In the genomic region with DNA sequence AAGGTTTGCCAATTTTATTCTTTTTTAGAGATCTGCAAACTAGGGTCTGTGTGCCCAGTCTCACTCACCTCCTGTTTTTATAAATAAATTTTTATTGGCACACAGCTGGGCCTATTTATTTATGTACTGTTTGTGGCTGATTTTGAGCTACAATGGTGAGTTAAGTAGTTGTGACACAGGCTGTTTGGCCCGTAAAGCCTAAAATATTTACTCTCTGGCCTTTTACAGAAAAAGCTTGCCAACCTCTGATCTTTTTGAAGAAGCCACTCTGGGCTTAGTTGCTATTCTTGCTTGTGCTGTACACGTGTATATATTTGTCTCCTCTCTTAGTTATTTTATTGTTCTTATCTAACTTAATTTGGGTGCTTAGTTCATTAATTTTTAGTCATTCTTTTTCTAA, we compare ENCODE assay signal across 27 cellular contexts. TPM values are rescaled to one million over a fixed set of nuclear protein-coding genes. Genes with fewer than 3 reads are reported as not detected.
DNase-seq lines count a peak whose midpoint lies in the region; ATAC-seq and TF ChIP-seq lines count a peak whose summit lies in the region.
"Had no signal": no experiment of that assay in that cellular context is flagged by ENCODE, and none has a peak within 500 bp of the region (broad histone marks: within the 10 kb centered on the region; RNA-seq: fewer than 3 reads in every experiment).

No MANE protein-coding gene starts in this region.

- H3K36me3 Mint-ChIP-seq in activated T-helper 17 cell treated with anti-CD3 and anti-CD28 coated beads, Interleukin-2, amount 50 U/mL, for 72 hours (ENCODE audit: low read depth) = peaks cover 64% of the 10 kb centered on the region
- peaks cover 22 to 70% of the 10 kb centered on the region in 2 donors for H3K36me3 Mint-ChIP-seq in activated naive CD4-positive, alpha-beta T cell treated with anti-CD3 and anti-CD28 coated beads, Interleukin-2, amount 50 U/mL, for 72 hours
- H3K36me3 Mint-ChIP-seq in Caco-2 (ENCODE audit: insufficient read depth, unreplicated experiment) = peaks cover 28% of the 10 kb centered on the region

- intact Hi-C loops in left ventricle myocardium superior (cut with micrococcal nuclease) (no loop called here), Right ventricle myocardium inferior (cut with DNase I) (no loop called here), Caco-2 (cut with micrococcal nuclease; ENCODE audit: unreplicated experiment) (no loop called here)

- H3K4me3 ChIP-seq in fibroblast of villous mesenchyme (ENCODE audit: low read depth, low read length) (no peak overlapping the region), subcutaneous abdominal adipose tissue (ENCODE audit: low read depth in 1 of 5, low read length in 5 of 5) (no peak overlapping the region), Caco-2 (ENCODE audit: low read depth, low read length) (no peak overlapping the region)
- H3K4me3 ChIP-seq: MG63, neural progenitor cell, thoracic aorta, vagina had no signal

- H3K9ac ChIP-seq in subcutaneous abdominal adipose tissue (ENCODE audit: low read length in 5 of 5) = peak overlapping the region in 2 of 5 donors; percentile 12 to 56
- H3K9ac ChIP-seq: neural progenitor cell had no signal

- no peaks in the 10 kb centered on the region for H3K27me3 Mint-ChIP-seq in activated T-helper 17 cell treated with anti-CD3 and anti-CD28 coated beads, Interleukin-2, amount 50 U/mL, for 72 hours
- H3K27me3 Mint-ChIP-seq in Caco-2 (ENCODE audit: insufficient read depth, unreplicated experiment) = no peaks in the 10 kb centered on the region
- H3K27me3 Mint-ChIP-seq: activated naive CD8-positive, alpha-beta T cell; IgD-negative memory B cell had no signal

- no peaks in the 10 kb centered on the region for H3K9me3 Mint-ChIP-seq in activated T-helper 17 cell treated with anti-CD3 and anti-CD28 coated beads, Interleukin-2, amount 50 U/mL, for 72 hours
- H3K9me3 Mint-ChIP-seq in activated naive CD4-positive, alpha-beta T cell treated with anti-CD3 and anti-CD28 coated beads, Interleukin-2, amount 50 U/mL, for 72 hours = no peaks in the 10 kb centered on the region
- peaks cover 18% of the 10 kb centered on the region for H3K9me3 Mint-ChIP-seq in Caco-2 (ENCODE audit: unreplicated experiment)

- DNase-seq in left ventricle myocardium superior (no peak), Right ventricle myocardium inferior (ENCODE audit: missing footprints) (no peak), fibroblast of villous mesenchyme (ENCODE audit: low read depth) (peak; percentile 41), DMS79 (lab: John Stamatoyannopoulos, UW) (no peak), Caco-2 (no peak)
- DNase-seq in activated naive CD4-positive, alpha-beta T cell treated with anti-CD3 and anti-CD28 coated beads, Interleukin-2, amount 50 U/mL, for 72 hours (ENCODE audit: low spot score in 2 of 2) = no peak
- DNase-seq: activated CD4-positive, alpha-beta T cell treated with anti-CD3 and anti-CD28 coated beads, Interleukin-2, amount 50 U/mL, for 48 hours; anterior cingulate cortex; central memory CD4-positive, alpha-beta T cell; GDM1; glutamatergic neuron; islet precursor cell; MG63; NCI-H1105 treated with DMSO at 0.1 percent for 48 hours; NCI-H2081; NCI-H2227 treated with DMSO at 0.1 percent for 48 hours; NCI-H69; posterior cingulate gyrus; stimulated activated naive CD4-positive, alpha-beta T cell treated with Interleukin-2 at 50 U/mL for 16 hours had no signal

- peak overlapping the region; percentile 15 for H3K27ac Mint-ChIP-seq in activated T-helper 17 cell treated with anti-CD3 and anti-CD28 coated beads, Interleukin-2, amount 50 U/mL, for 72 hours
- no peak overlapping the region for H3K27ac Mint-ChIP-seq in activated naive CD4-positive, alpha-beta T cell treated with anti-CD3 and anti-CD28 coated beads, Interleukin-2, amount 50 U/mL, for 72 hours
- H3K27ac Mint-ChIP-seq in Caco-2 (ENCODE audit: unreplicated experiment) = no peak overlapping the region
- H3K27ac Mint-ChIP-seq: activated T-helper 2 cell treated with anti-CD3 and anti-CD28 coated beads, Interferon-gamma antibody, Interleukin-2, Interleukin-4, amounts not matched to agents 10 μg/mL and 5 μg/mL and 100 μg/mL, durations not matched to agents 14 hours and 24 hours and 36 hours; neural progenitor cell had no signal

- CTCF ChIA-PET in Caco-2 (lab: Charles Lee) = no interaction called here

- H3K4me3 Mint-ChIP-seq in activated T-helper 17 cell treated with anti-CD3 and anti-CD28 coated beads, Interleukin-2, amount 50 U/mL, for 72 hours = peak overlapping the region; percentile 10
- no peak overlapping the region for H3K4me3 Mint-ChIP-seq in Caco-2 (ENCODE audit: unreplicated experiment)
- H3K4me3 Mint-ChIP-seq: activated naive CD8-positive, alpha-beta T cell; IgD-negative memory B cell; neural progenitor cell had no signal

- H3K27me3 ChIP-seq in subcutaneous abdominal adipose tissue (ENCODE audit: control insufficient read depth in 5 of 5, insufficient read depth in 4 of 5, low read length in 5 of 5) (no peaks in the 10 kb centered on the region), Caco-2 (replicated peaks; ENCODE audit: control insufficient read depth, insufficient read depth, low read length) (no peaks in the 10 kb centered on the region)
- H3K27me3 ChIP-seq: MG63, neural progenitor cell, vagina had no signal

- peak overlapping the region; percentile 42 for H3K27ac ChIP-seq in subcutaneous abdominal adipose tissue (ENCODE audit: low read depth, low read length)
- H3K27ac ChIP-seq: neural progenitor cell, thoracic aorta, vagina had no signal

- POLR2A ChIA-PET in Caco-2 (lab: Charles Lee) = interaction anchor here (0.5 kb wide), 1 partner anchor 54 kb away, joined by 3 read pairs; no protein-coding TSS in a partner anchor

- no peak for TF ChIP-seq CTCF in fibroblast of villous mesenchyme (IDR thresholded peaks at IDR 0.05; ENCODE audit: insufficient read depth, low read depth, low read length)
- TF ChIP-seq CTCF in Caco-2 (IDR thresholded peaks at IDR 0.05; ENCODE audit: insufficient read depth in 1 of 2, low read depth in 1 of 2, low read length in 1 of 2, severe bottlenecking in 1 of 2, unreplicated experiment in 1 of 2) = no peak

- no TSS peak for BruUV-seq in Caco-2 (replicated peaks; lab: Mats Ljungman, UMichigan)

- peaks cover 23% of the 10 kb centered on the region for H3K4me1 Mint-ChIP-seq in activated T-helper 17 cell treated with anti-CD3 and anti-CD28 coated beads, Interleukin-2, amount 50 U/mL, for 72 hours
- H3K4me1 Mint-ChIP-seq in Caco-2 (ENCODE audit: low read depth, unreplicated experiment) = peaks cover 11% of the 10 kb centered on the region

- H3K4me1 ChIP-seq in subcutaneous abdominal adipose tissue (ENCODE audit: control insufficient read depth in 5 of 5, insufficient read depth in 5 of 5, low read length in 5 of 5) (peaks cover 0 to 27% (median 14%) of the 10 kb centered on the region in 5 donors), Caco-2 (no peaks in the 10 kb centered on the region)
- H3K4me1 ChIP-seq: neural progenitor cell had no signal

- ATAC-seq in left ventricle myocardium superior (peak; percentile 26), Right ventricle myocardium inferior (no peak)
- ATAC-seq in activated T-helper 17 cell treated with anti-CD3 and anti-CD28 coated beads, Interleukin-2, amount 50 U/mL, for 72 hours (replicated peaks) = no peak
- no peak for ATAC-seq in activated naive CD4-positive, alpha-beta T cell treated with anti-CD3 and anti-CD28 coated beads, Interleukin-2, amount 50 U/mL, for 72 hours

- H3K9me3 ChIP-seq in subcutaneous abdominal adipose tissue (ENCODE audit: control insufficient read depth in 5 of 5, low read length in 5 of 5) (peaks cover 0 to 6% (median 0%) of the 10 kb centered on the region in 5 donors), Caco-2 (no peaks in the 10 kb centered on the region; the same call in 1 of the 2 replicates)
- H3K9me3 ChIP-seq: thoracic aorta, vagina had no signal

- H3K36me3 ChIP-seq in subcutaneous abdominal adipose tissue (ENCODE audit: control insufficient read depth in 5 of 5, insufficient read depth in 5 of 5, low read length in 5 of 5) = peaks cover 3 to 13% (median 7%) of the 10 kb centered on the region in 5 donors
- no peaks in the 10 kb centered on the region for H3K36me3 ChIP-seq in Caco-2 (ENCODE audit: control insufficient read depth, insufficient read depth, low read length)
- H3K36me3 ChIP-seq: MG63, vagina had no signal

RNA-seq across cellular contexts. Expression of a gene that starts 14.5 kb away (rescaled TPM):
- 19.7 TPM for total RNA-seq in left ventricle myocardium superior
- 27.5 TPM for total RNA-seq in Right ventricle myocardium inferior
- total RNA-seq in activated T-helper 17 cell treated with anti-CD3 and anti-CD28 coated beads, Interleukin-2, amount 50 U/mL, for 72 hours = 10 to 100 TPM; 35.6 to 44.7 TPM
- total RNA-seq in fibroblast of villous mesenchyme = 32.2 and 54.8 TPM in 2 replicates
- total RNA-seq in activated naive CD4-positive, alpha-beta T cell treated with anti-CD3 and anti-CD28 coated beads, Interleukin-2, amount 50 U/mL, for 72 hours = 10 to 100 TPM; 45.2 to 63.9 TPM
- 87.9 and 88.1 TPM in 2 replicates for total RNA-seq in Caco-2 (2022)
